In genomic region chr18:8620845-8621244, GRCh38 we compare ENCODE assay signal across 19 cellular contexts. TPM values are rescaled to one million over a fixed set of nuclear protein-coding genes. Genes with fewer than 3 reads are reported as not detected.
DNase-seq lines count a peak whose midpoint lies in the region; ATAC-seq and TF ChIP-seq lines count a peak whose summit lies in the region.
"Had no signal": no experiment of that assay in that cellular context is flagged by ENCODE, and none has a peak within 500 bp of the region (broad histone marks: within the 10 kb centered on the region; RNA-seq: fewer than 3 reads in every experiment).

No MANE protein-coding gene starts in this region.

- H3K9ac ChIP-seq in iPS-20b (ENCODE audit: low read depth, low read length) = peak overlapping the region; percentile 71; the same call in 1 of the 2 replicates

- H3K9me3 Mint-ChIP-seq in type B pancreatic cell = peaks cover 17% of the 10 kb centered on the region

- intact Hi-C loops in left ventricle myocardium inferior (cut with micrococcal nuclease) (no loop called here), left cardiac atrium (cut with DNase I) (no loop called here), A673 (cut with micrococcal nuclease; ENCODE audit: unreplicated experiment) (no loop called here)

- POLR2A ChIA-PET in A673 (lab: Charles Lee; ENCODE audit: low non-redundant PET) = no interaction called here

- H3K27me3 Mint-ChIP-seq in T-helper 17 cell = no peaks in the 10 kb centered on the region
- H3K27me3 Mint-ChIP-seq in type B pancreatic cell = no peaks in the 10 kb centered on the region
- H3K27me3 Mint-ChIP-seq: activated naive CD4-positive, alpha-beta T cell treated with anti-CD3 and anti-CD28 coated beads, Interleukin-2, amount 10 ng/mL, durations not matched to agents 7 days and 5 days had no signal

- H3K4me3 ChIP-seq in left ventricle myocardium inferior (no peak overlapping the region), iPS-20b (ENCODE audit: low read length) (peak overlapping the region; percentile 59; the same call in 1 of the 2 replicates), A673 (ENCODE audit: low read depth, low read length, poor library complexity, severe bottlenecking) (no peak overlapping the region)
- H3K4me3 ChIP-seq: heart left ventricle, uterus had no signal

- H3K36me3 ChIP-seq in left ventricle myocardium inferior (peaks cover 6% of the 10 kb centered on the region), iPS-20b (ENCODE audit: insufficient read depth, low read depth, low read length) (peaks cover 15% of the 10 kb centered on the region; the same call in 1 of the 2 replicates), A673 (ENCODE audit: insufficient read depth, low read length, poor library complexity, severe bottlenecking) (no peaks in the 10 kb centered on the region)
- H3K36me3 ChIP-seq: uterus had no signal

- H3K4me1 Mint-ChIP-seq in T-helper 17 cell = peaks cover 36% of the 10 kb centered on the region
- peaks cover 19% of the 10 kb centered on the region for H3K4me1 Mint-ChIP-seq in type B pancreatic cell (ENCODE audit: unreplicated experiment)

- H3K4me1 ChIP-seq in left ventricle myocardium inferior (peaks cover 95% of the 10 kb centered on the region), iPS-20b (ENCODE audit: insufficient read depth, low read length) (peaks cover 55% of the 10 kb centered on the region), A673 (ENCODE audit: insufficient read depth, low read length, poor library complexity, severe bottlenecking) (peaks cover 5% of the 10 kb centered on the region)

- H3K27ac ChIP-seq in left ventricle myocardium inferior (replicated peaks) (peak overlapping the region; percentile 79), iPS-20b (ENCODE audit: low read length) (peak overlapping the region; percentile 77), A673 (ENCODE audit: low read depth, low read length, poor library complexity, severe bottlenecking) (no peak overlapping the region)
- H3K27ac ChIP-seq: RWPE1, uterus had no signal

- H3K4me3 Mint-ChIP-seq in T-helper 17 cell (no peak overlapping the region), type B pancreatic cell (no peak overlapping the region)
- H3K4me3 Mint-ChIP-seq: activated naive CD4-positive, alpha-beta T cell treated with anti-CD3 and anti-CD28 coated beads, Interleukin-2, amount 10 ng/mL, durations not matched to agents 7 days and 5 days; nephron progenitor cell had no signal

- H3K9me3 ChIP-seq in left ventricle myocardium inferior (replicated peaks) (no peaks in the 10 kb centered on the region), T-helper 17 cell (ENCODE audit: control insufficient read depth, low read length, poor library complexity, severe bottlenecking) (no peaks in the 10 kb centered on the region), iPS-20b (ENCODE audit: insufficient read depth, low read depth, low read length) (no peaks in the 10 kb centered on the region), A673 (ENCODE audit: low read depth, low read length, poor library complexity, severe bottlenecking) (no peaks in the 10 kb centered on the region)
- H3K9me3 ChIP-seq: heart left ventricle, uterus had no signal

- ATAC-seq in left cardiac atrium (no peak), T-helper 17 cell (peak; percentile 37), HG02798 (IDR thresholded peaks at IDR 0.05; ENCODE audit: poor library complexity, unreplicated experiment) (no peak), GM21717 (IDR thresholded peaks at IDR 0.05; ENCODE audit: unreplicated experiment) (no peak)
- ATAC-seq: heart left ventricle had no signal

- H3K27ac Mint-ChIP-seq in T-helper 17 cell (no peak overlapping the region), type B pancreatic cell (peak overlapping the region; percentile 62)
- H3K27ac Mint-ChIP-seq: activated naive CD4-positive, alpha-beta T cell treated with anti-CD3 and anti-CD28 coated beads, Interleukin-2, amount 10 ng/mL, durations not matched to agents 7 days and 5 days; nephron progenitor cell had no signal

- DNase-seq in left ventricle myocardium inferior = no peak
- DNase-seq in left cardiac atrium = no peak
- DNase-seq in T-helper 17 cell = no peak
- no peak for DNase-seq in type B pancreatic cell (ENCODE audit: extremely low spot score, unreplicated experiment)
- DNase-seq in A673 (ENCODE audit: low spot score) = no peak
- DNase-seq: activated CD4-positive, alpha-beta T cell treated with anti-CD3 and anti-CD28 coated beads, Interleukin-2, amount 50 U/mL, for 4 hours; activated naive CD4-positive, alpha-beta T cell treated with anti-CD3 and anti-CD28 coated beads, Interleukin-2, amount 10 ng/mL, durations not matched to agents 7 days and 5 days; GOT3; heart left ventricle; NCI-H1417 treated with DMSO at 0.1 percent for 48 hours; NCI-H524; nephron progenitor cell; posterior cingulate gyrus; stimulated activated CD4-positive, alpha-beta T cell treated with anti-CD3 and anti-CD28 coated beads, Interleukin-2, amount 100 ng/mL, for 24 hours; uterus had no signal

- H3K27me3 ChIP-seq in left ventricle myocardium inferior (ENCODE audit: low read depth) = no peaks in the 10 kb centered on the region
- no peaks in the 10 kb centered on the region for H3K27me3 ChIP-seq in iPS-20b (ENCODE audit: insufficient read depth, low read length)
- no peaks in the 10 kb centered on the region for H3K27me3 ChIP-seq in A673 (replicated peaks; ENCODE audit: insufficient read depth, low read depth, low read length, poor library complexity)
- H3K27me3 ChIP-seq: heart left ventricle, uterus had no signal

- no TSS peak for BruUV-seq in A673 (replicated peaks; lab: Mats Ljungman, UMichigan)

- TF ChIP-seq CTCF in left ventricle myocardium inferior (IDR thresholded peaks at IDR 0.05; ENCODE audit: borderline replicate concordance) = no peak
- TF ChIP-seq CTCF in type B pancreatic cell (conservative IDR thresholded peaks at IDR 0.05) = no peak
- no peak for TF ChIP-seq CTCF in A673 (conservative IDR thresholded peaks at IDR 0.05; ENCODE audit: low read depth, low read length)

- CTCF ChIA-PET in A673 (lab: Charles Lee) = no interaction called here

- H3K36me3 Mint-ChIP-seq in T-helper 17 cell (ENCODE audit: low read depth) (peaks cover 5% of the 10 kb centered on the region), type B pancreatic cell (peaks cover 30% of the 10 kb centered on the region)

RNA-seq across cellular contexts. Expression of gene RAB12, which starts 11.6 kb away (rescaled TPM):
- total RNA-seq in left ventricle myocardium inferior = 103 TPM
- 10 to 100 TPM; 69.5 to 82.2 TPM for total RNA-seq in left cardiac atrium
- 10 to 100 TPM; 15.8 to 16.5 TPM for total RNA-seq in T-helper 17 cell
- total RNA-seq in type B pancreatic cell (ENCODE audit: low replicate concordance) = 25.2 and 28.9 TPM in 2 replicates
- 34.7 and 35.1 TPM in 2 replicates for total RNA-seq in A673 (2021)
